In the genomic region with DNA sequence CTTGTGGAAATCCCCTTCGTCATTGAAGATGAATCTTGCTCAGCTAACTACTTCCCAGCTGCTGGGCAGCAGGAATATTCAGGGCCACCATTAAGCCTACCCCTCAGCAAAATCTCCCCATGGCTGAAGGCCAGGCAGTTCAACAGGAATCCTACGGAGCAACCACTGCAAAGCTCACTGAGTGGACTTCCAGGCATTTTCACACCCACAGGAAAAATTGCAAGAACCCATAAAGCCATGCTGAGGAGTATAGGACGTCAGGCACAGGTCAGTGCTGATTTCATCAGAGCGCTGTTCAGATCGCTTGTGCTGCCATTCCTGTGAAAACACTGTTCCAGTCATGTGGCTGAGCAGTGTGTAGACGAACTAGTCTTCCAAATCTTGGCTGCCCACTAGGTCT, we compare ENCODE assay signal across 8 cellular contexts.
"Had no signal": no experiment of that assay in that cellular context is flagged by ENCODE, and none has a peak within 500 bp of the region (broad histone marks: within the 10 kb centered on the region; RNA-seq: fewer than 3 reads in every experiment).

No MANE protein-coding gene starts in this region.

- H3K4me1 Mint-ChIP-seq: IgD-negative memory B cell had no signal

- H3K9me3 Mint-ChIP-seq: IgD-negative memory B cell had no signal

- ATAC-seq: HepG2 had no signal

- H3K27me3 Mint-ChIP-seq: IgD-negative memory B cell had no signal

- DNase-seq: GOT3, H9, HCEC 1CT, KBM-7 had no signal

- FAIRE-seq: H54, HepG2 had no signal

- H3K4me3 Mint-ChIP-seq: H9, IgD-negative memory B cell had no signal

- H3K27ac ChIP-seq: HL-60 had no signal

- H3K36me3 Mint-ChIP-seq: IgD-negative memory B cell had no signal

- H3K27ac Mint-ChIP-seq: H9, IgD-negative memory B cell had no signal
